12 cellular contexts compared by ENCODE assay signal in genomic region chr4:168711197-168712120, GRCh38.
DNase-seq lines count a peak whose midpoint lies in the region; ATAC-seq and TF ChIP-seq lines count a peak whose summit lies in the region.
"Had no signal": no experiment of that assay in that cellular context is flagged by ENCODE, and none has a peak within 500 bp of the region (broad histone marks: within the 10 kb centered on the region; RNA-seq: fewer than 3 reads in every experiment).

No MANE protein-coding gene starts in this region.

- H3K4me3 Mint-ChIP-seq in stimulated activated memory B cell treated with anti-CD40 and anti-IgM and Interleukin-4, amounts not matched to agents 10 μg/mL and 1 μg/mL and 100 μg/mL, for 72 hours: no peak overlapping the region
- H3K4me3 Mint-ChIP-seq in CD8-positive, alpha-beta T cell: no peak overlapping the region
- H3K4me3 Mint-ChIP-seq: activated naive CD8-positive, alpha-beta T cell had no signal

- peaks cover 7% of the 10 kb centered on the region for H3K4me1 Mint-ChIP-seq in stimulated activated memory B cell treated with anti-CD40 and anti-IgM and Interleukin-4, amounts not matched to agents 10 μg/mL and 1 μg/mL and 100 μg/mL, for 72 hours
- no peaks in the 10 kb centered on the region for H3K4me1 Mint-ChIP-seq in CD8-positive, alpha-beta T cell (ENCODE audit: low read depth)

- peaks cover 4% of the 10 kb centered on the region for H3K36me3 ChIP-seq in RWPE2 (ENCODE audit: low read depth)
- no peaks in the 10 kb centered on the region for H3K36me3 ChIP-seq in CD8-positive, alpha-beta T cell (ENCODE audit: insufficient read depth, low read length)

- no peaks in the 10 kb centered on the region for H3K9me3 ChIP-seq in RWPE2 (ENCODE audit: severe bottlenecking)
- no peaks in the 10 kb centered on the region for H3K9me3 ChIP-seq in CD8-positive, alpha-beta T cell (ENCODE audit: low read length)

- no peaks in the 10 kb centered on the region for H3K27me3 ChIP-seq in RWPE2 (ENCODE audit: insufficient read depth, poor library complexity, severe bottlenecking)
- H3K27me3 ChIP-seq in CD8-positive, alpha-beta T cell (ENCODE audit: insufficient read depth, low read length): no peaks in the 10 kb centered on the region

- no peak for TF ChIP-seq CTCF in RWPE2 (IDR thresholded peaks at IDR 0.05; ENCODE audit: poor library complexity, severe bottlenecking)
- no peak for TF ChIP-seq CTCF in foreskin fibroblast (IDR thresholded peaks at IDR 0.05; ENCODE audit: low read depth, low read length)
- TF ChIP-seq CTCF in CD8-positive, alpha-beta T cell (IDR thresholded peaks at IDR 0.05): no peak

- H3K27ac ChIP-seq in RWPE2 (ENCODE audit: poor library complexity, severe bottlenecking): peak overlapping the region; percentile 24
- H3K27ac ChIP-seq in CD8-positive, alpha-beta T cell (ENCODE audit: low read depth, low read length): no peak overlapping the region

- H3K4me3 ChIP-seq in RWPE2 (ENCODE audit: severe bottlenecking) (no peak overlapping the region), foreskin fibroblast (ENCODE audit: low read depth in 1 of 2, low read length in 2 of 2) (no peak overlapping the region)
- no peak overlapping the region for H3K4me3 ChIP-seq in CD8-positive, alpha-beta T cell (ENCODE audit: low read depth, low read length)

- peak; percentile 54 for ATAC-seq in GM18502 (IDR thresholded peaks at IDR 0.05; ENCODE audit: poor library complexity, unreplicated experiment)
- ATAC-seq in RWPE2 (ENCODE audit: low read depth): peak; percentile 30; the same call in 1 of the 3 replicates
- ATAC-seq in stimulated activated memory B cell treated with anti-CD40 and anti-IgM and Interleukin-4, amounts not matched to agents 10 μg/mL and 1 μg/mL and 100 μg/mL, for 72 hours: peak; percentile 18
- no peak for ATAC-seq in CD8-positive, alpha-beta T cell

- H3K36me3 Mint-ChIP-seq in stimulated activated memory B cell treated with anti-CD40 and anti-IgM and Interleukin-4, amounts not matched to agents 10 μg/mL and 1 μg/mL and 100 μg/mL, for 72 hours: no peaks in the 10 kb centered on the region
- H3K36me3 Mint-ChIP-seq in CD8-positive, alpha-beta T cell: no peaks in the 10 kb centered on the region
- H3K36me3 Mint-ChIP-seq: activated naive CD8-positive, alpha-beta T cell had no signal

- DNase-seq in RWPE2 (ENCODE audit: low spot score) (no peak), foreskin fibroblast (peak; percentile 60 to 76), COLO668 (lab: John Stamatoyannopoulos, UW; ENCODE audit: unreplicated experiment) (no peak)
- no peak for DNase-seq in activated CD8-positive, alpha-beta memory T cell treated with anti-CD3 and anti-CD28 coated beads for 24 hours
- no peak for DNase-seq in CD8-positive, alpha-beta T cell
- DNase-seq in activated CD4-positive, CD25-positive, alpha-beta regulatory T cell (lab: John Stamatoyannopoulos, UW): no peak
- DNase-seq: kidney; NCI-H1048; stimulated activated CD4-positive, alpha-beta T cell treated with anti-CD3 and anti-CD28 coated beads, Interleukin-2, amount 100 ng/mL, for 48 hours had no signal

- CTCF ChIA-PET in CD8-positive, alpha-beta T cell (lab: Charles Lee): no interaction called here

- H3K9me3 Mint-ChIP-seq in stimulated activated memory B cell treated with anti-CD40 and anti-IgM and Interleukin-4, amounts not matched to agents 10 μg/mL and 1 μg/mL and 100 μg/mL, for 72 hours: no peaks in the 10 kb centered on the region
- no peaks in the 10 kb centered on the region for H3K9me3 Mint-ChIP-seq in CD8-positive, alpha-beta T cell

- peaks cover 10% of the 10 kb centered on the region for H3K27me3 Mint-ChIP-seq in stimulated activated memory B cell treated with anti-CD40 and anti-IgM and Interleukin-4, amounts not matched to agents 10 μg/mL and 1 μg/mL and 100 μg/mL, for 72 hours
- H3K27me3 Mint-ChIP-seq in CD8-positive, alpha-beta T cell (ENCODE audit: low read depth): no peaks in the 10 kb centered on the region
- H3K27me3 Mint-ChIP-seq: activated naive CD8-positive, alpha-beta T cell had no signal

- POLR2A ChIA-PET in CD8-positive, alpha-beta T cell (lab: Charles Lee): no interaction called here

- intact Hi-C loops in CD8-positive, alpha-beta T cell (cut with DNase I, micrococcal nuclease): no loop called here

- no peak overlapping the region for H3K27ac Mint-ChIP-seq in stimulated activated memory B cell treated with anti-CD40 and anti-IgM and Interleukin-4, amounts not matched to agents 10 μg/mL and 1 μg/mL and 100 μg/mL, for 72 hours
- no peak overlapping the region for H3K27ac Mint-ChIP-seq in CD8-positive, alpha-beta T cell
- H3K27ac Mint-ChIP-seq: activated naive CD8-positive, alpha-beta T cell had no signal

- H3K4me1 ChIP-seq in RWPE2 (ENCODE audit: insufficient read depth, poor library complexity, severe bottlenecking): peaks cover 6% of the 10 kb centered on the region
- no peaks in the 10 kb centered on the region for H3K4me1 ChIP-seq in CD8-positive, alpha-beta T cell (ENCODE audit: insufficient read depth, low read length)

Comparison
In these comparisons a context has a peak if more than half of its experiments do, and no peak if none do; other contexts are left out.
1. DNase-seq: peak in foreskin fibroblast (2 of 2); none in RWPE2 (single experiment), activated CD8-positive, alpha-beta memory T cell treated with anti-CD3 and anti-CD28 coated beads for 24 hours (single experiment), CD8-positive, alpha-beta T cell (0 of 7), activated CD4-positive, CD25-positive, alpha-beta regulatory T cell (0 of 4) and COLO668 (single experiment).